ENCODE assay signal across 1 cellular context in the genomic region with DNA sequence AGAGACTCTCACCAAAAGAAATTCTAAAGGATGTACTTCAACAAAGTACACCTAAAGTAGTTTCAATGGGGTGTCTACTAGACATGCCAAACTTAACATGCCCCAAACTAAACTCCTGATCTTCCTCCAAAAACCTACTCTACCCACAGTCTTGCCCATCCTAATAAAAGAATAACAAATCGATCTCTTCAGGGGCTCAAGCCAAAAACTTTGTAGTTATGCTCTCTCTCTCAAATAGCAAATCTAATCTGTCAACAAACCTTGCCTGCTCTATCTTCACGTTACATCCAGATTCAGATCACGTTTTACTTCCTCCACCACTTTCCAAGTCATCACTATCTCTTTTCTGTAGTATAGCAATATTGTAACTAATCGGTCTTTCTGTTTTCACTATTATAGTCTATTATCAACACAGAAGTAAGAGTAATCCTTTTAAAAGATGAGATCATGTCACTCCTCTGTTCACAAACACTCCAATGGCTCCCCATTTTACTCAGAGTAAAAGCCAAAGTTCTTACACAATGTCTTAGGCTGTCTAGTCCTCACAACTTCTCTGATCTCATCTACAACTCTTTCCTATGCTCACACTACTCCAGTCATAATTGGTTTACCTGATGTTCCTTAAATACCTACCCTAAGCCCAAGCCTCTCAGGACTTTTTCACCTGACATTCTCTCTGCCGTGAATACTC.
TF ChIP-seq lines count a peak whose summit lies in the region.

No MANE protein-coding gene starts in this region.

TF ChIP-seq in K562, 482 proteins besides CTCF, POLR2A, EP300 and RAD21:
- no peak for TF ChIP-seq ZNF408 (CRISPR knock-in tag; IDR thresholded peaks at IDR 0.05; ENCODE audit: low read depth)
- 0 out of 2 replicates have a peak, but pooled peaks have one; percentile 35 for TF ChIP-seq SMARCA4 (IDR thresholded peaks at IDR 0.05)
- peak; percentile 45; the same call in 1 of the 2 replicates for TF ChIP-seq CEBPB (tag; IDR thresholded peaks at IDR 0.05)
- TF ChIP-seq ARID1B (IDR thresholded peaks at IDR 0.05) = peak; percentile 44; the same call in 1 of the 2 replicates
- TF ChIP-seq ZBTB11 (CRISPR knock-in tag; IDR thresholded peaks at IDR 0.05) = no peak
- TF ChIP-seq ZNF316 (IDR thresholded peaks at IDR 0.05) = no peak
- TF ChIP-seq, protein P1, sequence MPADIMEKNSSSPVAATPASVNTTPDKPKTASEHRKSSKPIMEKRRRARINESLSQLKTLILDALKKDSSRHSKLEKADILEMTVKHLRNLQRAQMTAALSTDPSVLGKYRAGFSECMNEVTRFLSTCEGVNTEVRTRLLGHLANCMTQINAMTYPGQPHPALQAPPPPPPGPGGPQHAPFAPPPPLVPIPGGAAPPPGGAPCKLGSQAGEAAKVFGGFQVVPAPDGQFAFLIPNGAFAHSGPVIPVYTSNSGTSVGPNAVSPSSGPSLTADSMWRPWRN (IDR thresholded peaks at IDR 0.05; ENCODE audit: low read depth) = 0 out of 2 replicates have a peak, but pooled peaks have one; percentile 16
- TF ChIP-seq CEBPG (CRISPR knock-in tag; IDR thresholded peaks at IDR 0.05) = 0 out of 2 replicates have a peak, but pooled peaks have one; percentile 10
- TF ChIP-seq CEBPG (tag; conservative IDR thresholded peaks at IDR 0.05 in 1 of 2, IDR thresholded peaks at IDR 0.05 in 1 of 2) = peak in 1 of 2 experiments; percentile 41; a peak in 1 of 4 replicates
- no peak for TF ChIP-seq JUND (IDR thresholded peaks at IDR 0.05; ENCODE audit: borderline replicate concordance, low read depth, low read length)
- 0 out of 3 replicates have a peak, but pooled peaks have one; percentile 10 for TF ChIP-seq JUND (tag; IDR thresholded peaks at IDR 0.05; ENCODE audit: borderline replicate concordance, low read depth, low read length)
- TF ChIP-seq MEIS2 (IDR thresholded peaks at IDR 0.05; ENCODE audit: partially characterized antibody) = peak; percentile 26
- TF ChIP-seq TEAD2 (tag; IDR thresholded peaks at IDR 0.05) = no peak
- 0 out of 2 replicates have a peak, but pooled peaks have one; percentile 46 for TF ChIP-seq EHMT2 (IDR thresholded peaks at IDR 0.05)
- TF ChIP-seq ATF3 (IDR thresholded peaks at IDR 0.05) = 0 out of 2 replicates have a peak, but pooled peaks have one; percentile 17
- TF ChIP-seq ATF3 (CRISPR knock-in tag; conservative IDR thresholded peaks at IDR 0.05) = no peak
- 0 out of 2 replicates have a peak, but pooled peaks have one; percentile 34 for TF ChIP-seq GATAD2A (IDR thresholded peaks at IDR 0.05)
- TF ChIP-seq MTA2 (IDR thresholded peaks at IDR 0.05; ENCODE audit: low read depth) = no peak
- TF ChIP-seq, protein P2, sequence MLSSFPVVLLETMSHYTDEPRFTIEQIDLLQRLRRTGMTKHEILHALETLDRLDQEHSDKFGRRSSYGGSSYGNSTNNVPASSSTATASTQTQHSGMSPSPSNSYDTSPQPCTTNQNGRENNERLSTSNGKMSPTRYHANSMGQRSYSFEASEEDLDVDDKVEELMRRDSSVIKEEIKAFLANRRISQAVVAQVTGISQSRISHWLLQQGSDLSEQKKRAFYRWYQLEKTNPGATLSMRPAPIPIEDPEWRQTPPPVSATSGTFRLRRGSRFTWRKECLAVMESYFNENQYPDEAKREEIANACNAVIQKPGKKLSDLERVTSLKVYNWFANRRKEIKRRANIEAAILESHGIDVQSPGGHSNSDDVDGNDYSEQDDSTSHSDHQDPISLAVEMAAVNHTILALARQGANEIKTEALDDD (IDR thresholded peaks at IDR 0.05) = 0 out of 2 replicates have a peak, but pooled peaks have one; percentile 46
- 0 out of 2 replicates have a peak, but pooled peaks have one; percentile 27 for TF ChIP-seq BHLHE40 (IDR thresholded peaks at IDR 0.05; ENCODE audit: low read length)
- peak; percentile 23; the same call in 1 of the 2 replicates for TF ChIP-seq DPF2 (IDR thresholded peaks at IDR 0.05)
